ENCODE assay signal across 8 cellular contexts in the genomic region with DNA sequence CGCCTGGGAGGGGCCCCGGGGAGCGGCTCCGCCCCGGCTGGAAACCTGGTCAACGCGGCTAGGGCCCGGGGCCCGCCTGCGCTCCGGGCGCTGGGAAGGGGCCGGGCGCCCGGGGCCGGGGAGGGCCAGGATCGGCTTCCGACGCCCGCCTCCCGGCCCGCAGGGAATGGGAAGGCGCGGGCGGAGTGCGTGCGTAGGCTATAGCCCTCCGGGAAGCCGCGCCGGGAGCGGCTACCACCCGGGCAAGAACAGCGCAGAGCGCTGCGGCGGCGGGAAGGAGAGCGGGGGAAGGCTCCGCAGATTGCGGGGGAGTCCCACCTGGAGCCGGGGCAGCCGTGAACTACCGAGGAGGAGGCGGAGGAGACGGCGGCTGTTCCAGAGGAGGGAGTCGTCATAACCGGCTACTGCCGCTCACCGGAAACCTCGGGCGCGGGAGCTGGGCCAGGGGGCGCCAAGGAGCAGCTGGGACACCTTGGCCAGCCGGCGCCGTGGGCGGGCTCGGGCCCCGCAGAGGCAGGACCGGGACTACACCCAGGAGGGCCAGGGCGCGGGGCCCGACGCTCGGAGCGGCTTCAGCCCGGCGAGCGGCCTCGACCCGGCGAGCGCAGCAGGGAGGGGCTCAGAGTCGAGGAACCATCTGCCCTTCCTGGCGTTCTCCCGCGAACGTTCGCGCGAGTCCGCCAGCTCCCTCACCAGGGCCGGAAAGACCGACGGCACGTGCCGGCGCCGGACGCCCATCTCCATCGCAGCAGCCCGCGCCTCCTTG. TPM values are rescaled to one million over a fixed set of nuclear protein-coding genes. Genes with fewer than 3 reads are reported as not detected.
DNase-seq lines count a peak whose midpoint lies in the region; ATAC-seq and TF ChIP-seq lines count a peak whose summit lies in the region.

A gene (minus strand): TSS at position 429 of the 766 bp plus-strand sequence. CDS start 3,838 bp downstream, outside the sequence.

- no peaks in the 10 kb centered on the region for H3K9me3 Mint-ChIP-seq in activated CD4-positive, alpha-beta T cell treated with anti-CD3 and anti-CD28 coated beads, Interleukin-2, amount 10 ng/mL, durations not matched to agents 24 days and 14 days

- intact Hi-C loops in activated CD4-positive, alpha-beta T cell treated with anti-CD3 and anti-CD28 coated beads, Interleukin-2, amount 10 ng/mL, durations not matched to agents 24 days and 14 days (cut with micrococcal nuclease): loop anchor here (2.0 kb wide), 3 partner anchors 19 to 71 kb away; a partner anchor contains a TSS

- TF ChIP-seq CTCF in AG09309 (IDR thresholded peaks at IDR 0.05; ENCODE audit: control insufficient read depth, insufficient read depth, low read depth, low read length, missing control alignments): peak; percentile 56
- no peak for TF ChIP-seq CTCF in coronary artery (IDR thresholded peaks at IDR 0.05)

- peak within 1 kb of the TSS; percentile 85 for H3K4me3 Mint-ChIP-seq in activated CD4-positive, alpha-beta T cell treated with anti-CD3 and anti-CD28 coated beads, Interleukin-2, amount 10 ng/mL, durations not matched to agents 24 days and 14 days

- H3K4me1 Mint-ChIP-seq in activated CD4-positive, alpha-beta T cell treated with anti-CD3 and anti-CD28 coated beads, Interleukin-2, amount 10 ng/mL, durations not matched to agents 24 days and 14 days: peaks cover 15% of the 10 kb centered on the region

- DNase-seq in AG09309 (ENCODE audit: low read depth) (no peak), NCI-H510A (lab: John Stamatoyannopoulos, UW) (peak; percentile 17), coronary artery (ENCODE audit: low spot score) (peak; percentile 92), left lobe of liver (ENCODE audit: low spot score) (peak; percentile 93)
- DNase-seq in activated CD4-positive, alpha-beta T cell treated with anti-CD3 and anti-CD28 coated beads, Interleukin-2, amount 10 ng/mL, durations not matched to agents 24 days and 14 days: peak; percentile 95
- peak; percentile 83 for DNase-seq in stimulated activated CD4-positive, alpha-beta T cell treated with anti-CD3 and anti-CD28 coated beads, Interleukin-4, amount 100 ng/mL, for 1 hour

- peak within 1 kb of the TSS; percentile 78 for H3K4me3 ChIP-seq in AG09309 (ENCODE audit: control insufficient read depth, low read depth, low read length)
- peak within 1 kb of the TSS; percentile 99 for H3K4me3 ChIP-seq in coronary artery

- H3K27ac ChIP-seq in coronary artery: peak within 1 kb of the TSS; percentile 98 to 100

- no peaks in the 10 kb centered on the region for H3K27me3 Mint-ChIP-seq in activated CD4-positive, alpha-beta T cell treated with anti-CD3 and anti-CD28 coated beads, Interleukin-2, amount 10 ng/mL, durations not matched to agents 24 days and 14 days

- peaks cover 21% of the 10 kb centered on the region for H3K36me3 Mint-ChIP-seq in activated CD4-positive, alpha-beta T cell treated with anti-CD3 and anti-CD28 coated beads, Interleukin-2, amount 10 ng/mL, durations not matched to agents 24 days and 14 days (ENCODE audit: low read depth)

- peak; percentile 66 for ATAC-seq in GM18861 (IDR thresholded peaks at IDR 0.05; ENCODE audit: unreplicated experiment)
- ATAC-seq in HG03095 (IDR thresholded peaks at IDR 0.05; ENCODE audit: unreplicated experiment): peak; percentile 75
- ATAC-seq in left lobe of liver: peak; percentile 94

- peak within 1 kb of the TSS; percentile 90 for H3K27ac Mint-ChIP-seq in activated CD4-positive, alpha-beta T cell treated with anti-CD3 and anti-CD28 coated beads, Interleukin-2, amount 10 ng/mL, durations not matched to agents 24 days and 14 days

RNA-seq across cellular contexts. Expression of the gene that starts here (rescaled TPM):
- 12.6 and 13.5 TPM in 2 replicates for total RNA-seq in activated CD4-positive, alpha-beta T cell treated with anti-CD3 and anti-CD28 coated beads, Interleukin-2, amount 10 ng/mL, durations not matched to agents 24 days and 14 days
- 4.3 TPM for total RNA-seq in left lobe of liver
